35 cellular contexts compared by ENCODE assay signal in genomic region chr10:79976999-79977398, GRCh38. TPM values are rescaled to one million over a fixed set of nuclear protein-coding genes. Genes with fewer than 3 reads are reported as not detected.
"Had no signal": no experiment of that assay in that cellular context is flagged by ENCODE, and none has a peak within 500 bp of the region (broad histone marks: within the 10 kb centered on the region; RNA-seq: fewer than 3 reads in every experiment).

No MANE protein-coding gene starts in this region.

- H3K4me2 ChIP-seq: KMS-11, PC-9 had no signal

- H3K9me3 Mint-ChIP-seq: activated naive CD4-positive, alpha-beta T cell treated with anti-CD3 and anti-CD28 coated beads, Interleukin-2, amount 10 ng/mL, durations not matched to agents 7 days and 5 days; activated T-helper 1 cell treated with anti-CD3 and anti-CD28 coated beads, Interleukin-12 subunit alpha, Interleukin-12 subunit beta, Interleukin-2, Interleukin-4 antibody, amounts not matched to agents 30 ng/mL and 10 ng/mL and 1 ng/mL, durations not matched to agents 14 hours and 24 hours and 36 hours had no signal

- DNase-seq: activated B cell treated with CpG ODN at 0.5 μM for 24 hours; activated CD4-positive, alpha-beta memory T cell treated with anti-CD3 and anti-CD28 coated beads for 36 hours; activated CD4-positive, alpha-beta T cell treated with anti-CD3 and anti-CD28 coated beads for 4 hours; activated CD4-positive, alpha-beta T cell treated with anti-CD3 and anti-CD28 coated beads, Interleukin-2, amount 50 U/mL, for 1 hour; activated CD4-positive, CD25-positive, alpha-beta regulatory T cell treated with anti-CD3 and anti-CD28 coated beads, Interleukin-2, amount 50 U/mL, for 72 hours; activated CD8-positive, alpha-beta memory T cell treated with anti-CD3 and anti-CD28 coated beads, Interleukin-2, amount 50 U/mL, for 4 hours; activated naive CD4-positive, alpha-beta T cell treated with anti-CD3 and anti-CD28 coated beads, Interleukin-2, amount 10 ng/mL, durations not matched to agents 7 days and 5 days; activated naive CD8-positive, alpha-beta T cell treated with anti-CD3 and anti-CD28 coated beads, Interleukin-2, amount 50 U/mL, for 24 hours; activated T-cell treated with anti-CD3 and anti-CD28 coated beads for 4 hours; activated T-cell treated with anti-CD3 and anti-CD28 coated beads, Interleukin-2, amount 50 U/mL, for 4 hours; anterior cingulate cortex; caudate nucleus; cerebellar nuclear complex; NCI-H1092 treated with DMSO at 0.1 percent for 48 hours; NCI-H1436; NCI-H187; NCI-H2029 treated with DMSO at 0.1 percent for 48 hours; NCI-H2227 treated with DMSO at 0.1 percent for 48 hours; NCI-H446; NCI-H510A treated with DMSO at 0.1 percent for 48 hours; NCI-H526 treated with DMSO at 0.1 percent for 48 hours; NCI-H774; Right ventricle myocardium superior; SW 1271; T-helper 1 cell; T-helper 2 cell; T-helper 9 cell had no signal

- H3K4me3 Mint-ChIP-seq: activated B cell treated with CpG ODN at 0.5 μM for 24 hours; activated CD4-positive, alpha-beta memory T cell treated with anti-CD3 and anti-CD28 coated beads for 36 hours; activated naive CD4-positive, alpha-beta T cell treated with anti-CD3 and anti-CD28 coated beads, Interleukin-2, amount 10 ng/mL, durations not matched to agents 7 days and 5 days; activated naive CD8-positive, alpha-beta T cell; activated naive CD8-positive, alpha-beta T cell treated with anti-CD3 and anti-CD28 coated beads, Interleukin-2, amount 50 U/mL, for 24 hours; activated T-cell treated with anti-CD3 and anti-CD28 coated beads, Interleukin-2, amount 50 U/mL, for 4 hours; activated T-helper 1 cell treated with anti-CD3 and anti-CD28 coated beads, Interleukin-12 subunit alpha, Interleukin-12 subunit beta, Interleukin-2, Interleukin-4 antibody, amounts not matched to agents 30 ng/mL and 10 ng/mL and 1 ng/mL, durations not matched to agents 14 hours and 24 hours and 36 hours; brain had no signal

- H3K4me3 ChIP-seq: PC-9 had no signal

- H3K27ac ChIP-seq: KMS-11, PC-9, VCaP had no signal

- H2AFZ ChIP-seq: PC-9 had no signal

- H3K36me3 Mint-ChIP-seq: activated CD4-positive, alpha-beta memory T cell treated with anti-CD3 and anti-CD28 coated beads for 36 hours; activated naive CD4-positive, alpha-beta T cell treated with anti-CD3 and anti-CD28 coated beads, Interleukin-2, amount 10 ng/mL, durations not matched to agents 7 days and 5 days had no signal

- H3K27ac Mint-ChIP-seq: activated B cell treated with CpG ODN at 0.5 μM for 24 hours; activated CD4-positive, alpha-beta memory T cell treated with anti-CD3 and anti-CD28 coated beads for 36 hours; activated naive CD4-positive, alpha-beta T cell treated with anti-CD3 and anti-CD28 coated beads, Interleukin-2, amount 10 ng/mL, durations not matched to agents 7 days and 5 days; activated naive CD8-positive, alpha-beta T cell; activated naive CD8-positive, alpha-beta T cell treated with anti-CD3 and anti-CD28 coated beads, Interleukin-2, amount 50 U/mL, for 24 hours; activated T-helper 1 cell treated with anti-CD3 and anti-CD28 coated beads, Interleukin-12 subunit alpha, Interleukin-12 subunit beta, Interleukin-2, Interleukin-4 antibody, amounts not matched to agents 30 ng/mL and 10 ng/mL and 1 ng/mL, durations not matched to agents 14 hours and 24 hours and 36 hours; brain had no signal

- H3K9ac ChIP-seq: KMS-11 had no signal

RNA-seq across cellular contexts. Expression of gene SFTPD, which starts 28.1 kb away (rescaled TPM):
- total RNA-seq: activated T-helper 1 cell treated with anti-CD3 and anti-CD28 coated beads, Interleukin-12 subunit alpha, Interleukin-12 subunit beta, Interleukin-2, Interleukin-4 antibody, amounts not matched to agents 30 ng/mL and 10 ng/mL and 1 ng/mL, durations not matched to agents 14 hours and 24 hours and 36 hours; LHCN-M2; OCI-LY7; PC-9 had no signal
